Comparison of ENCODE assay signal across 25 cellular contexts in the genomic region with DNA sequence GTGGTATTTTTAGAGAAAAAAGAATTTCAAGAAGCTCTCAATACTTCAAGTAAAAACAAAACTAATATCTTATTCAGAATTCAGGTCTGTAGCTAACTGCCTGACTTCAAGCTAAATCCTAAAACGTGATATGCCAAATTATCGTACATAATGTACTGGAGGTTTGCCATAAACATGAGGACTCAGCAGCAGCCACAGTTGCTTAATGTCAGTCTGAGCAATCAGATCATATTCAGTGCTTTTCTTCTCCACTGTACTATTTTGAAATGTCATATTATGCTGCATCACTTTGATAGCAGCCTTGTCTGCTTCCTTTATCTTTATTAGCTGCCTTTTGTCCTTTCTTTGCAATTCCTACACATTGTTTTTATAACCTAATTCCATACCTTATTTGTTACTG.
"Had no signal": no experiment of that assay in that cellular context is flagged by ENCODE, and none has a peak within 500 bp of the region (broad histone marks: within the 10 kb centered on the region; RNA-seq: fewer than 3 reads in every experiment).

No MANE protein-coding gene starts in this region.

- H3K79me2 ChIP-seq: parathyroid adenoma had no signal

- H3K9ac ChIP-seq: parathyroid adenoma had no signal

- H3K4me3 ChIP-seq: cardiac muscle cell, dorsolateral prefrontal cortex, skin epidermis, tibial nerve, uterus had no signal

- H3K9me3 ChIP-seq: neutrophil, tibial nerve, uterus had no signal

- H3K4me1 Mint-ChIP-seq: activated T-helper 17 cell treated with anti-CD3 and anti-CD28 coated beads, Interleukin-2, amount 50 U/mL, for 72 hours; endodermal cell; natural killer cell; stimulated activated naive B cell treated with anti-CD40 and anti-IgM and Interleukin-4, amounts not matched to agents 10 μg/mL and 1 μg/mL and 100 μg/mL, for 72 hours had no signal

- H3K36me3 ChIP-seq: cardiac muscle cell, neutrophil, tibial nerve, uterus had no signal

- H3K27ac Mint-ChIP-seq: activated naive CD4-positive, alpha-beta T cell treated with anti-CD3 and anti-CD28 coated beads for 36 hours; activated T-helper 17 cell treated with anti-CD3 and anti-CD28 coated beads, Interleukin-2, amount 50 U/mL, for 72 hours; endodermal cell; memory B cell; natural killer cell; stimulated activated naive B cell treated with anti-CD40 and anti-IgM and Interleukin-4, amounts not matched to agents 10 μg/mL and 1 μg/mL and 100 μg/mL, for 72 hours had no signal

- DNase-seq: activated CD4-positive, alpha-beta T cell treated with anti-CD3 and anti-CD28 coated beads, Interleukin-2, amount 50 U/mL, for 4 hours; activated CD4-positive, CD25-positive, alpha-beta regulatory T cell treated with anti-CD3 and anti-CD28 coated beads, Interleukin-2, amount 50 U/mL, for 72 hours; activated naive CD4-positive, alpha-beta T cell treated with anti-CD3 and anti-CD28 coated beads for 36 hours; dorsolateral prefrontal cortex; endodermal cell; erythroblast; foreskin keratinocyte; glutamatergic neuron; kidney glomerular epithelial cell; left ventricle myocardium superior; natural killer cell; stimulated activated CD4-positive, alpha-beta T cell treated with anti-CD3 and anti-CD28 coated beads, Interleukin-15, amount 100 ng/mL, for 24 hours; stimulated activated CD4-positive, alpha-beta T cell treated with anti-CD3 and anti-CD28 coated beads, Interleukin-4, amount 100 ng/mL, for 1 hour; stimulated activated naive B cell treated with anti-CD40 and anti-IgM and Interleukin-4, amounts not matched to agents 10 μg/mL and 1 μg/mL and 100 μg/mL, for 72 hours; substantia nigra; T1000; uterus had no signal

- H2AFZ ChIP-seq: parathyroid adenoma had no signal

- H3K27me3 ChIP-seq: cardiac muscle cell, foreskin keratinocyte, neutrophil, tibial nerve, uterus had no signal

- FAIRE-seq: astrocyte had no signal

- H3K27ac ChIP-seq: cardiac muscle cell, dorsolateral prefrontal cortex, foreskin keratinocyte, neutrophil, parathyroid adenoma, skin epidermis, tibial nerve, uterus had no signal

- H3K36me3 Mint-ChIP-seq: memory B cell; natural killer cell; stimulated activated naive B cell treated with anti-CD40 and anti-IgM and Interleukin-4, amounts not matched to agents 10 μg/mL and 1 μg/mL and 100 μg/mL, for 72 hours had no signal

- H3K4me3 Mint-ChIP-seq: activated naive CD4-positive, alpha-beta T cell treated with anti-CD3 and anti-CD28 coated beads for 36 hours; activated T-helper 17 cell treated with anti-CD3 and anti-CD28 coated beads, Interleukin-2, amount 50 U/mL, for 72 hours; endodermal cell; memory B cell; natural killer cell; stimulated activated naive B cell treated with anti-CD40 and anti-IgM and Interleukin-4, amounts not matched to agents 10 μg/mL and 1 μg/mL and 100 μg/mL, for 72 hours had no signal

- H3K27me3 Mint-ChIP-seq: stimulated activated naive B cell treated with anti-CD40 and anti-IgM and Interleukin-4, amounts not matched to agents 10 μg/mL and 1 μg/mL and 100 μg/mL, for 72 hours had no signal

- H3K4me1 ChIP-seq: foreskin keratinocyte, parathyroid adenoma, tibial nerve, uterus had no signal

- ATAC-seq: activated T-helper 17 cell treated with anti-CD3 and anti-CD28 coated beads, Interleukin-2, amount 50 U/mL, for 72 hours; foreskin keratinocyte; left ventricle myocardium superior; natural killer cell; stimulated activated naive B cell treated with anti-CD40 and anti-IgM and Interleukin-4, amounts not matched to agents 10 μg/mL and 1 μg/mL and 100 μg/mL, for 72 hours had no signal

- H3K9me3 Mint-ChIP-seq: activated naive CD4-positive, alpha-beta T cell treated with anti-CD3 and anti-CD28 coated beads for 36 hours; activated T-helper 17 cell treated with anti-CD3 and anti-CD28 coated beads, Interleukin-2, amount 50 U/mL, for 72 hours; memory B cell had no signal
